ENCODE assay signal across 8 cellular contexts in the genomic region with DNA sequence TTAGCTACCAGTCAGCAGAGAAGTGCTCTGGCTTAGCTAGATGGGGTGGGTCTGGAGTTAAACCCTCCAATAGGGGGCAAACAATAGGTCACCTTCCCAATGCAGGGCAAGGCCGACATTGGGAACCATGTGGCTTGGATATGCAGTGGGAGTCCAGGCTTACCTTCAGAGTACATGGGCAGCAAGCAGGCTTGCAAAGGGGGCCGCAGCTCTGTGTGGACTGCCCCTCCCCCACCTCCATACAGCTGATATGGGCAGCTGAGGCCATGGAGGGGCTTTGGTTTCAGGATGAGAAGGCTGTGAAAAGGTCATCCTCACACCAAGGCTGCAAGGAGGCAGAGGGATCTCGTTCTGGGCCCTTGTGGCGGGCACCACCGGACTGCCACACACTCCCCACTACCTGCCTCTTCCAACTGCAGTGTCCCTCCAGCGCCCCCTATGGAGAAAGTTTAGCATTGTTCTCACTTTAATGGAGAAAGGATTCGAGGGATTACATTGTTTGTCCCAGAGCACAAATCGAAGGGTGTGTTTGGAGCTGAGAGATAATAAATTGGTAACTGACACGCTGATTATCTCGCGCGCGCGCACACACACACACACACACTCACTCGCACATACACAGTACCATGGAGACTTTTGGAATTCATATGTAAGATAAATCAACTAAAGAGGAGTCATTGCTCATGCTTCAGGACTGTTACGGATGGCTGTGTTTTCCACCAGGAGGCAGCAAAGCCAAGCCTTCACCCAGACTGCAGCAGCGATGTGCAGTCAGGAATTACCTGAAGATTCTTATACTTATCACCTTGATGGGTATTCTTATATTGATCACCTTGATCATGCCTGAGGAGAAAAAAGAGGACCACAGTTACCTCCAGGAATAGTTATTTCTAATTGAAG. TPM values are rescaled to one million over a fixed set of nuclear protein-coding genes. Genes with fewer than 3 reads are reported as not detected.
DNase-seq lines count a peak whose midpoint lies in the region; ATAC-seq and TF ChIP-seq lines count a peak whose summit lies in the region.

No MANE protein-coding gene starts in this region.

- H3K4me3 Mint-ChIP-seq in CD14-positive monocyte, result no peak overlapping the region

- H3K27ac ChIP-seq in iPS-18a (ENCODE audit: low read length), result no peak overlapping the region

- no peak overlapping the region for H3K27ac Mint-ChIP-seq in CD14-positive monocyte

- ATAC-seq in HG03354 (IDR thresholded peaks at IDR 0.05; ENCODE audit: poor library complexity, severe bottlenecking, unreplicated experiment) (no peak), HG03280 (IDR thresholded peaks at IDR 0.05; ENCODE audit: unreplicated experiment) (no peak)

- no peaks in the 10 kb centered on the region for H3K27me3 ChIP-seq in H7 (ENCODE audit: control insufficient read depth, insufficient read depth, low read length)
- H3K27me3 ChIP-seq in iPS-18a (ENCODE audit: control insufficient read depth, insufficient read depth, low read length), result no peaks in the 10 kb centered on the region

- H3K36me3 ChIP-seq in H7 (replicated peaks; ENCODE audit: control insufficient read depth, insufficient read depth, low read length) (no peaks in the 10 kb centered on the region), iPS-18a (ENCODE audit: control insufficient read depth, low read depth, low read length) (no peaks in the 10 kb centered on the region)

- H3K4me3 ChIP-seq in H7 (ENCODE audit: insufficient read depth, low read depth, low read length), result no peak overlapping the region
- H3K4me3 ChIP-seq in iPS-18a (ENCODE audit: low read length), result peak overlapping the region; percentile 18

- peak; percentile 12 for TF ChIP-seq CTCF in CD14-positive monocyte (IDR thresholded peaks at IDR 0.05)

- no peaks in the 10 kb centered on the region for H3K4me1 Mint-ChIP-seq in CD14-positive monocyte

- no peak overlapping the region for H3K9ac ChIP-seq in iPS-18a (ENCODE audit: low read length)

- H3K27me3 Mint-ChIP-seq in CD14-positive monocyte (ENCODE audit: low read depth in 3 of 3), result peaks cover 3 to 5% (median 3%) of the 10 kb centered on the region in 3 donors

- DNase-seq in CD14-positive monocyte (ENCODE audit: low spot score) (no peak), H7 (peak; percentile 52), SHP77 treated with DMSO at 0.1 percent for 48 hours (lab: John Stamatoyannopoulos, UW) (peak; percentile 55)
- no peak for DNase-seq in stimulated activated naive CD4-positive, alpha-beta T cell treated with Interleukin-2 at 50 U/mL for 16 hours (lab: John Stamatoyannopoulos, UW)
- no peak for DNase-seq in effector CD8-positive, alpha-beta T cell (lab: John Stamatoyannopoulos, UW)

- H3K9me3 ChIP-seq in iPS-18a (ENCODE audit: control insufficient read depth, low read depth, low read length), result no peaks in the 10 kb centered on the region

- no peaks in the 10 kb centered on the region for H3K36me3 Mint-ChIP-seq in CD14-positive monocyte

- H3K9me3 Mint-ChIP-seq in CD14-positive monocyte, result no peaks in the 10 kb centered on the region

- intact Hi-C loops in CD14-positive monocyte (cut with micrococcal nuclease), result no loop called here

- no peaks in the 10 kb centered on the region for H3K4me1 ChIP-seq in iPS-18a (ENCODE audit: control insufficient read depth, low read depth, low read length)

RNA-seq across cellular contexts. Expression of a gene that starts 7.0 kb away (rescaled TPM):
- not detected for polyA plus RNA-seq in CD14-positive monocyte
- not detected in 2 replicates for total RNA-seq in H7 (2014; rRNA removed; shearing (Covaris generic))

RNA-seq across cellular contexts. Expression of a gene that starts 11.3 kb away (rescaled TPM):
- not detected for polyA plus RNA-seq in CD14-positive monocyte
- total RNA-seq in H7 (2014; rRNA removed; shearing (Covaris generic)), result not detected in 2 replicates

RNA-seq across cellular contexts. Expression of a gene that starts 28.4 kb away (rescaled TPM):
- not detected for polyA plus RNA-seq in CD14-positive monocyte
- total RNA-seq in H7 (2014; rRNA removed; shearing (Covaris generic)), result not detected in 2 replicates

RNA-seq across cellular contexts. Expression of a gene that starts 37.3 kb away (rescaled TPM):
- polyA plus RNA-seq in CD14-positive monocyte, result not detected
- not detected in 2 replicates for total RNA-seq in H7 (2014; rRNA removed; shearing (Covaris generic))

RNA-seq across cellular contexts. Expression of a gene that starts 43.8 kb away (rescaled TPM):
- polyA plus RNA-seq in CD14-positive monocyte, result not detected
- total RNA-seq in H7 (2014; rRNA removed; shearing (Covaris generic)), result not detected in 2 replicates

Comparison
In these comparisons a context has a peak if more than half of its experiments do, and no peak if none do; other contexts are left out.
1. DNase-seq: peak in H7 (single experiment) and SHP77 treated with DMSO at 0.1 percent for 48 hours (single experiment); none in CD14-positive monocyte (single experiment), stimulated activated naive CD4-positive, alpha-beta T cell treated with Interleukin-2 at 50 U/mL for 16 hours (single experiment) and effector CD8-positive, alpha-beta T cell (single experiment).